Comparison of ENCODE assay signal across 8 cellular contexts in genomic region chr5:74865293-74865798, GRCh38. TPM values are rescaled to one million over a fixed set of nuclear protein-coding genes. Genes with fewer than 3 reads are reported as not detected.
DNase-seq lines count a peak whose midpoint lies in the region; ATAC-seq, FAIRE-seq and TF ChIP-seq lines count a peak whose summit lies in the region.

No MANE protein-coding gene starts in this region.

- H3K18ac ChIP-seq in mesenchymal stem cell (ENCODE audit: low read depth in 1 of 2, low read length in 2 of 2): no peak overlapping the region

- TF ChIP-seq CTCF in Calu3 (IDR thresholded peaks at IDR 0.05; ENCODE audit: unreplicated experiment) (no peak), bronchial epithelial cell (IDR thresholded peaks at IDR 0.05; ENCODE audit: insufficient read depth, low read length, severe bottlenecking) (no peak), vagina (IDR thresholded peaks at IDR 0.05) (no peak)

- H3K27ac ChIP-seq in mesenchymal stem cell (ENCODE audit: low read length, poor library complexity, severe bottlenecking) (no peak overlapping the region), vagina (peak overlapping the region; percentile 22)

- no peak overlapping the region for H2BK12ac ChIP-seq in mesenchymal stem cell (ENCODE audit: low read length in 2 of 2)

- H2BK5ac ChIP-seq in mesenchymal stem cell (ENCODE audit: low read depth, low read length, poor library complexity, severe bottlenecking): no peak overlapping the region

- no peak for DNase-seq in Calu3
- peak; percentile 30 for DNase-seq in HuH-7 (ENCODE audit: low spot score)
- DNase-seq in bronchial epithelial cell (ENCODE audit: low read depth): no peak
- DNase-seq in mesenchymal stem cell: no peak
- no peak for DNase-seq in vagina (ENCODE audit: extremely low spot score in 2 of 2)
- no peak for DNase-seq in NCI-H1436 (lab: John Stamatoyannopoulos, UW)
- DNase-seq in HCEC 1CT: no peak

- peak overlapping the region; percentile 71 for H3K4me2 ChIP-seq in mesenchymal stem cell (ENCODE audit: low read length, poor library complexity, severe bottlenecking)

- H3K14ac ChIP-seq in mesenchymal stem cell (ENCODE audit: low read length in 2 of 2): no peak overlapping the region

- ATAC-seq in HG03159 (IDR thresholded peaks at IDR 0.05; ENCODE audit: unreplicated experiment): no peak

- H3K27ac Mint-ChIP-seq in Calu3 (ENCODE audit: unreplicated experiment): peak overlapping the region; percentile 85

- H3K9ac ChIP-seq in mesenchymal stem cell (ENCODE audit: low read length): peak overlapping the region; percentile 72

- peak overlapping the region in 1 of 2 experiments; percentile 23 for H3K23ac ChIP-seq in mesenchymal stem cell (ENCODE audit: low read length in 2 of 2)

- no peak overlapping the region for H4K91ac ChIP-seq in mesenchymal stem cell (ENCODE audit: low read length)

- H3K4me1 ChIP-seq in mesenchymal stem cell (ENCODE audit: control insufficient read depth, insufficient read depth, low read depth, low read length) (peaks cover 16% of the 10 kb centered on the region), vagina (peaks cover 8% of the 10 kb centered on the region)

- H3K4me3 Mint-ChIP-seq in Calu3 (ENCODE audit: low read depth, unreplicated experiment): peak overlapping the region; percentile 86

- FAIRE-seq in bronchial epithelial cell (lab: Jason Lieb, UNC): no peak

- H3K9me3 Mint-ChIP-seq in Calu3 (ENCODE audit: low read depth, unreplicated experiment): no peaks in the 10 kb centered on the region

- H3K4ac ChIP-seq in mesenchymal stem cell (ENCODE audit: low read depth in 1 of 2, low read length in 2 of 2): no peak overlapping the region

- no peak overlapping the region for H4K8ac ChIP-seq in mesenchymal stem cell (ENCODE audit: low read length)

- 3% methylated on average over 22 of the region's 23 CpGs for WGBS in mesenchymal stem cell

- intact Hi-C loops in Calu3 (cut with micrococcal nuclease; ENCODE audit: unreplicated experiment) (no loop called here), vagina (cut with DNase I) (no loop called here)

- no peak overlapping the region for H2BK15ac ChIP-seq in mesenchymal stem cell (ENCODE audit: low read depth, poor library complexity, severe bottlenecking)

- H3K36me3 ChIP-seq in bronchial epithelial cell (ENCODE audit: control insufficient read depth, insufficient read depth, low read length): no peaks in the 10 kb centered on the region
- H3K36me3 ChIP-seq in mesenchymal stem cell (ENCODE audit: control insufficient read depth in 1 of 2, insufficient read depth in 2 of 2, low read depth in 1 of 2, low read length in 2 of 2): no peaks in the 10 kb centered on the region
- no peaks in the 10 kb centered on the region for H3K36me3 ChIP-seq in vagina

- H3K4me1 Mint-ChIP-seq in Calu3 (ENCODE audit: low read depth, unreplicated experiment): peaks cover 11% of the 10 kb centered on the region

- TF ChIP-seq POLR2A in vagina (IDR thresholded peaks at IDR 0.05): no peak

- H3K9me3 ChIP-seq in mesenchymal stem cell (ENCODE audit: control insufficient read depth, low read length): no peaks in the 10 kb centered on the region
- H3K9me3 ChIP-seq in vagina: no peaks in the 10 kb centered on the region

- H2AFZ ChIP-seq in mesenchymal stem cell (ENCODE audit: low read depth, low read length): peak overlapping the region; percentile 72

- no peak overlapping the region for H2AK5ac ChIP-seq in mesenchymal stem cell (ENCODE audit: low read length, severe bottlenecking)

- no peaks in the 10 kb centered on the region for H3K27me3 Mint-ChIP-seq in Calu3 (ENCODE audit: unreplicated experiment)

- peaks cover 21% of the 10 kb centered on the region for H3K36me3 Mint-ChIP-seq in Calu3 (ENCODE audit: insufficient read depth, unreplicated experiment)

- no peaks in the 10 kb centered on the region for H3K79me1 ChIP-seq in mesenchymal stem cell (replicated peaks; ENCODE audit: low read length, poor library complexity, severe bottlenecking)

- TSS peak; percentile 45 for BruUV-seq in Calu3 (replicated peaks; lab: Mats Ljungman, UMichigan)

- no peak overlapping the region for H2BK120ac ChIP-seq in mesenchymal stem cell (ENCODE audit: low read depth, low read length)

- H3K4me3 ChIP-seq in bronchial epithelial cell (ENCODE audit: low read depth, low read length): peak overlapping the region; percentile 89
- H3K4me3 ChIP-seq in mesenchymal stem cell (ENCODE audit: insufficient read depth in 1 of 2, low read depth in 1 of 2, low read length in 2 of 2): peak overlapping the region; percentile 70 to 85
- H3K4me3 ChIP-seq in vagina: peak overlapping the region; percentile 47 to 53

- CTCF ChIA-PET in Calu3 (lab: Charles Lee): no interaction called here

- H3K27me3 ChIP-seq in bronchial epithelial cell (ENCODE audit: control insufficient read depth, insufficient read depth, low read length) (no peaks in the 10 kb centered on the region), mesenchymal stem cell (ENCODE audit: control insufficient read depth in 1 of 2, insufficient read depth in 1 of 2, low read length in 2 of 2) (peaks cover 0 to 54% of the 10 kb centered on the region in 2 experiments), vagina (no peaks in the 10 kb centered on the region)

RNA-seq across cellular contexts. Expression of gene FAM169A, which starts 0.8 kb away (rescaled TPM):
- 13.4 and 14.1 TPM in 2 replicates for total RNA-seq in Calu3 (2022)
- 12.1 and 21.5 TPM in 2 replicates for total RNA-seq in bronchial epithelial cell
- 0.11 TPM for polyA plus RNA-seq in mesenchymal stem cell (2013, experiment 1 of 2)
- 0.15 TPM for polyA plus RNA-seq in mesenchymal stem cell (2013, experiment 2 of 2)
- total RNA-seq in vagina: 0.98 TPM
